ENCODE assay signal across 18 cellular contexts in the genomic region with DNA sequence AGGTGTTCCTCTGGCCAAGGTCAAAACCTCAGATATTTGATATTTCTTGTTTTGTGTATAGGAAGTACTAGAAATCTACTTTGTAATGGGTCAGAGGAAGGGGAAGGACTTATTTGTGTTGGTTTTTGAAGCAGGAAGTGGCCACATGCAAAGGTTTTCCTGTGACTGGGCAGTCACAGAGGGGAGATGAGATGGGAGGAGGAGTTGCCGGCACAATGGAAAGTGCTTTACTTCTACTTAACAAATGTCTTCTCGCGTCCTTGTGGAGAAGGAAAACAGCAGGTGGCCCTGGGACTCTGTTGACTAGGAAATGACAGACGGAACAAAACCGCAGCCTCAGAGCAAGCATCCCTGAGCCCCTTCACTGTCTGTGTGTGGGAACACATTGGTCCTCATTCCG. TPM values are rescaled to one million over a fixed set of nuclear protein-coding genes. Genes with fewer than 3 reads are reported as not detected.
DNase-seq lines count a peak whose midpoint lies in the region; ATAC-seq, FAIRE-seq and TF ChIP-seq lines count a peak whose summit lies in the region.
"Had no signal": no experiment of that assay in that cellular context is flagged by ENCODE, and none has a peak within 500 bp of the region (broad histone marks: within the 10 kb centered on the region; RNA-seq: fewer than 3 reads in every experiment).

No MANE protein-coding gene starts in this region.

- no peaks in the 10 kb centered on the region for H4K20me1 ChIP-seq in endothelial cell of umbilical vein (replicated peaks; ENCODE audit: control insufficient read depth, extremely low read depth, insufficient read depth, low read length)

- dilution Hi-C loops in endothelial cell of umbilical vein (cut with MboI; ENCODE audit: extremely low pct_ligation_motif_present, low sequenced_read_pairs) = no loop called here

- no peaks in the 10 kb centered on the region for H3K9me1 ChIP-seq in endothelial cell of umbilical vein (replicated peaks; ENCODE audit: control insufficient read depth, extremely low read depth, insufficient read depth, low read length)

- H3K79me2 ChIP-seq in endothelial cell of umbilical vein (ENCODE audit: control insufficient read depth, insufficient read depth, low read length) = no peaks in the 10 kb centered on the region

- no peak overlapping the region for H2AFZ ChIP-seq in endothelial cell of umbilical vein (ENCODE audit: low read depth, low read length)

- peak overlapping the region; percentile 42 for H3K27ac ChIP-seq in endothelial cell of umbilical vein (ENCODE audit: insufficient read depth, low read depth, low read length)
- H3K27ac ChIP-seq in neutrophil = peak overlapping the region; percentile 80
- H3K27ac ChIP-seq: ascending aorta, gastrocnemius medialis had no signal

- DNase-seq in NCI-H510A treated with DMSO at 0.1 percent for 48 hours (lab: John Stamatoyannopoulos, UW) (peak; percentile 38), NCI-H510A (lab: John Stamatoyannopoulos, UW) (no peak), LHCN-M2 (ENCODE audit: low read depth) (peak; percentile 21), endothelial cell of umbilical vein (ENCODE audit: low read depth, low spot score) (peak; percentile 73), NCI-H187 treated with DMSO at 0.1 percent for 48 hours (lab: John Stamatoyannopoulos, UW) (no peak), mucosa of descending colon (no peak)
- DNase-seq: ACHN; activated CD4-positive, alpha-beta T cell treated with anti-CD3 and anti-CD28 coated beads for 48 hours; activated naive CD4-positive, alpha-beta T cell; gastrocnemius medialis; NCI-H1105 treated with DMSO at 0.1 percent for 48 hours; right cardiac atrium; SHP77 treated with DMSO at 0.1 percent for 48 hours; T-helper 17 cell had no signal

- H3K9me3 ChIP-seq in endothelial cell of umbilical vein (replicated peaks; ENCODE audit: control insufficient read depth, insufficient read depth, low read length) (no peaks in the 10 kb centered on the region), neutrophil (no peaks in the 10 kb centered on the region), mucosa of descending colon (no peaks in the 10 kb centered on the region)
- H3K9me3 ChIP-seq: ascending aorta, gastrocnemius medialis had no signal

- intact Hi-C loops in endothelial cell of umbilical vein (cut with micrococcal nuclease) = loop anchor here (2.0 kb wide), 2 partner anchors 24 to 86 kb away; no protein-coding TSS in a partner anchor
- intact Hi-C loops in mucosa of descending colon (cut with DNase I, micrococcal nuclease) = no loop called here

- H3K9ac ChIP-seq in endothelial cell of umbilical vein (replicated peaks; ENCODE audit: extremely low read depth, insufficient read depth, low read length) = peak overlapping the region; percentile 2

- TF ChIP-seq POLR2A in endothelial cell of umbilical vein (IDR thresholded peaks at IDR 0.05; ENCODE audit: low read depth, low read length) = no peak

- ATAC-seq in GM21390 (IDR thresholded peaks at IDR 0.05; ENCODE audit: unreplicated experiment) (no peak), mucosa of descending colon (no peak)
- ATAC-seq: gastrocnemius medialis, T-helper 17 cell had no signal

- POLR2A ChIA-PET in endothelial cell of umbilical vein (lab: Charles Lee) = no interaction called here

- no peak for TF ChIP-seq CTCF in endothelial cell of umbilical vein (IDR thresholded peaks at IDR 0.05; ENCODE audit: extremely low read depth in 1 of 2, insufficient read depth in 1 of 2, low read depth in 1 of 2, low read length in 2 of 2)
- TF ChIP-seq CTCF in neutrophil (IDR thresholded peaks at IDR 0.05) = no peak
- no peak for TF ChIP-seq CTCF in mucosa of descending colon (IDR thresholded peaks at IDR 0.05)

- peak; percentile 95 for FAIRE-seq in endothelial cell of umbilical vein (lab: Jason Lieb, UNC)

- H3K36me3 ChIP-seq in endothelial cell of umbilical vein (ENCODE audit: control insufficient read depth in 2 of 2, extremely low read depth in 1 of 2, insufficient read depth in 2 of 2, low read length in 2 of 2) (no peaks in the 10 kb centered on the region), neutrophil (no peaks in the 10 kb centered on the region), mucosa of descending colon (ENCODE audit: low read depth) (no peaks in the 10 kb centered on the region)
- H3K36me3 ChIP-seq: ascending aorta, gastrocnemius medialis had no signal

- no TSS peak for BruUV-seq in endothelial cell of umbilical vein (replicated peaks; lab: Mats Ljungman, UMichigan)

- no peak overlapping the region for H3K4me3 ChIP-seq in endothelial cell of umbilical vein (replicated peaks in 1 of 3; ENCODE audit: insufficient read depth in 1 of 3, low read depth in 1 of 3, low read length in 3 of 3)
- H3K4me3 ChIP-seq in neutrophil (ENCODE audit: low read depth in 1 of 2, low read length in 1 of 2) = peak overlapping the region; percentile 30 to 47
- H3K4me3 ChIP-seq in mucosa of descending colon = no peak overlapping the region
- H3K4me3 ChIP-seq: ascending aorta, gastrocnemius medialis had no signal

- peaks cover 24% of the 10 kb centered on the region for H3K4me1 ChIP-seq in endothelial cell of umbilical vein (ENCODE audit: control insufficient read depth, extremely low read depth, insufficient read depth, low read length)
- H3K4me1 ChIP-seq in neutrophil (ENCODE audit: control insufficient read depth in 1 of 2, insufficient read depth in 1 of 2, low read depth in 1 of 2, low read length in 1 of 2) = peaks cover 23 to 26% of the 10 kb centered on the region in 2 experiments
- H3K4me1 ChIP-seq in mucosa of descending colon (ENCODE audit: low read depth) = no peaks in the 10 kb centered on the region
- H3K4me1 ChIP-seq: ascending aorta, gastrocnemius medialis had no signal

- no peaks in the 10 kb centered on the region for H3K27me3 ChIP-seq in endothelial cell of umbilical vein (ENCODE audit: control insufficient read depth in 2 of 2, insufficient read depth in 2 of 2, low read length in 2 of 2)
- no peaks in the 10 kb centered on the region for H3K27me3 ChIP-seq in neutrophil
- H3K27me3 ChIP-seq: ascending aorta, gastrocnemius medialis had no signal

- peak overlapping the region; percentile 72 for H3K4me2 ChIP-seq in endothelial cell of umbilical vein (ENCODE audit: insufficient read depth, low read length)

- CTCF ChIA-PET in endothelial cell of umbilical vein (lab: Charles Lee) = no interaction called here

TF ChIP-seq in endothelial cell of umbilical vein, 7 proteins besides CTCF, POLR2A, EP300 and RAD21:
- no peak for TF ChIP-seq FOS (IDR thresholded peaks at IDR 0.05; ENCODE audit: borderline replicate concordance, insufficient read depth, low read length)
- no peak for TF ChIP-seq MYC (IDR thresholded peaks at IDR 0.05; ENCODE audit: low read depth, low read length)
- TF ChIP-seq POLR2AphosphoS5 (IDR thresholded peaks at IDR 0.05; ENCODE audit: insufficient read depth, low read depth, low read length) = no peak
- TF ChIP-seq GATA2 (IDR thresholded peaks at IDR 0.05; ENCODE audit: insufficient read depth, insufficient read length, low read depth, low read length) = no peak
- TF ChIP-seq, protein P1, sequence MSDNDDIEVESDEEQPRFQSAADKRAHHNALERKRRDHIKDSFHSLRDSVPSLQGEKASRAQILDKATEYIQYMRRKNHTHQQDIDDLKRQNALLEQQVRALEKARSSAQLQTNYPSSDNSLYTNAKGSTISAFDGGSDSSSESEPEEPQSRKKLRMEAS (IDR thresholded peaks at IDR 0.05; ENCODE audit: insufficient read depth, insufficient read length) = no peak
- TF ChIP-seq EZH2 (IDR thresholded peaks at IDR 0.05; ENCODE audit: borderline replicate concordance, low read depth, low read length, severe bottlenecking) = no peak
- TF ChIP-seq JUN (IDR thresholded peaks at IDR 0.05; ENCODE audit: borderline replicate concordance, insufficient read depth, insufficient read length, low read depth) = no peak

RNA-seq across cellular contexts. Expression of a gene that starts 46.6 kb away (rescaled TPM):
- total RNA-seq in LHCN-M2 (2014; rRNA removed) = 3.2 and 5.1 TPM in 2 replicates
- polyA plus RNA-seq in LHCN-M2 (2012) = 4.0 TPM
- total RNA-seq in endothelial cell of umbilical vein = 10.4 and 11.8 TPM in 2 replicates
- polyA plus RNA-seq in endothelial cell of umbilical vein = 3.7 and 3.8 TPM in 2 replicates
- 4.0 and 4.2 TPM in 2 replicates for polyA plus RNA-seq in endothelial cell of umbilical vein (2011; cell fraction: cytosol; rRNA removed)
- polyA plus RNA-seq in endothelial cell of umbilical vein (2011; cell fraction: nucleus; rRNA removed) = 8.2 and 9.5 TPM in 2 replicates
- polyA plus RNA-seq in endothelial cell of umbilical vein (2012) = 7.1 and 7.9 TPM in 2 replicates
- 6.6 and 6.9 TPM in 2 replicates for polyA minus RNA-seq in endothelial cell of umbilical vein
- polyA minus RNA-seq in endothelial cell of umbilical vein (2011; cell fraction: cytosol; rRNA and poly(A)+ RNA removed) = not detected
- 9.2 and 10.8 TPM in 2 replicates for polyA minus RNA-seq in endothelial cell of umbilical vein (2011; cell fraction: nucleus; rRNA and poly(A)+ RNA removed)
- 10 to 100 TPM in 1 of 3 donors, 1 to 10 TPM in 2; 1.2 to 11.5 (median 5.1) TPM for total RNA-seq in mucosa of descending colon
- total RNA-seq: T-helper 17 cell had no signal
- polyA plus RNA-seq: IgD-negative memory B cell had no signal

Comparison
In these comparisons a context has a peak if more than half of its experiments do, and no peak if none do; other contexts are left out.
1. DNase-seq: peak in NCI-H510A treated with DMSO at 0.1 percent for 48 hours (single experiment), LHCN-M2 (single experiment) and endothelial cell of umbilical vein (single experiment); none in NCI-H510A (single experiment), NCI-H187 treated with DMSO at 0.1 percent for 48 hours (single experiment) and mucosa of descending colon (0 of 3).
2. H3K4me3 ChIP-seq: peak in neutrophil (2 of 2); none in endothelial cell of umbilical vein (0 of 3) and mucosa of descending colon (single experiment).